17 cellular contexts compared by ENCODE assay signal in the genomic region with DNA sequence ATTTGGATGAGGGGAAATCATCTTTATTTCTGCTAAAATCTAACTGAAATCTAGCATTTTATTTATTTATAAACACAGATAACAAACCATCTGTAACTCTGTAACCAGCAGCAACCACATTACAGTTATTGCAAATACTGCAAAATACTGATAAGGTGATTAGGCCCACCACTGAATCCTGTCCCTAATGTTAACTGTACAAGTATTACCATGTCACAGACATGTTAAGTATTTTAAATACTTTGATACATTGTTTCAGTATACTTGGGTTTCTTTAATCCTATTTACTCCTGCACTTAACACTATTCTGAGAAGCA.
"Had no signal": no experiment of that assay in that cellular context is flagged by ENCODE, and none has a peak within 500 bp of the region (broad histone marks: within the 10 kb centered on the region; RNA-seq: fewer than 3 reads in every experiment).

No MANE protein-coding gene starts in this region.

- H3K9me3 ChIP-seq: gastrocnemius medialis, heart right ventricle, mucosa of descending colon, sigmoid colon had no signal

- H3K4me3 ChIP-seq: gastrocnemius medialis, heart right ventricle, mucosa of descending colon, sigmoid colon, spleen had no signal

- H3K27ac Mint-ChIP-seq: activated naive CD8-positive, alpha-beta T cell treated with anti-CD3 and anti-CD28 coated beads, Interleukin-2, amount 50 U/mL, for 24 hours; activated T-helper 17 cell treated with anti-CD3 and anti-CD28 coated beads, Interleukin-2, amount 50 U/mL, for 72 hours; T-helper 2 cell treated with Interferon-gamma antibody and Interleukin-4, amounts not matched to agents 5 μg/mL and 100 μg/mL, for 36 hours had no signal

- H3K27ac ChIP-seq: epithelial cell of prostate, heart right ventricle, sigmoid colon, spleen had no signal

- H3K9me3 Mint-ChIP-seq: activated naive CD8-positive, alpha-beta T cell treated with anti-CD3 and anti-CD28 coated beads, Interleukin-2, amount 50 U/mL, for 24 hours; activated T-helper 17 cell treated with anti-CD3 and anti-CD28 coated beads, Interleukin-2, amount 50 U/mL, for 72 hours; naive thymus-derived CD8-positive, alpha-beta T cell; T-helper 2 cell treated with Interferon-gamma antibody and Interleukin-4, amounts not matched to agents 5 μg/mL and 100 μg/mL, for 36 hours had no signal

- DNase-seq: activated CD4-positive, alpha-beta T cell treated with anti-CD3 and anti-CD28 coated beads for 1 hour; activated CD4-positive, alpha-beta T cell treated with anti-CD3 and anti-CD28 coated beads, Interleukin-2, amount 50 U/mL, for 48 hours; activated naive CD4-positive, alpha-beta T cell treated with Interleukin-2 at 50 U/mL for 16 hours; activated naive CD8-positive, alpha-beta T cell treated with anti-CD3 and anti-CD28 coated beads, Interleukin-2, amount 50 U/mL, for 24 hours; aorta; dermis blood vessel endothelial cell; gastrocnemius medialis; heart right ventricle; mucosa of descending colon; naive thymus-derived CD8-positive, alpha-beta T cell; sigmoid colon; spleen; stimulated activated CD4-positive, alpha-beta T cell treated with anti-CD3 and anti-CD28 coated beads, Interleukin-1b, Interleukin-23, amount 100 ng/mL, for 48 hours; SW 1271 had no signal

- ATAC-seq: activated naive CD8-positive, alpha-beta T cell treated with anti-CD3 and anti-CD28 coated beads, Interleukin-2, amount 50 U/mL, for 24 hours; activated T-helper 17 cell treated with anti-CD3 and anti-CD28 coated beads, Interleukin-2, amount 50 U/mL, for 72 hours; naive thymus-derived CD8-positive, alpha-beta T cell had no signal

- H3K36me3 ChIP-seq: gastrocnemius medialis, sigmoid colon had no signal

- H3K27me3 ChIP-seq: gastrocnemius medialis, heart right ventricle, sigmoid colon, spleen had no signal

- H3K27me3 Mint-ChIP-seq: activated naive CD8-positive, alpha-beta T cell treated with anti-CD3 and anti-CD28 coated beads, Interleukin-2, amount 50 U/mL, for 24 hours; activated T-helper 17 cell treated with anti-CD3 and anti-CD28 coated beads, Interleukin-2, amount 50 U/mL, for 72 hours; naive thymus-derived CD8-positive, alpha-beta T cell had no signal

- H3K4me3 Mint-ChIP-seq: activated naive CD8-positive, alpha-beta T cell treated with anti-CD3 and anti-CD28 coated beads, Interleukin-2, amount 50 U/mL, for 24 hours; activated T-helper 17 cell treated with anti-CD3 and anti-CD28 coated beads, Interleukin-2, amount 50 U/mL, for 72 hours; naive thymus-derived CD8-positive, alpha-beta T cell; T-helper 2 cell treated with Interferon-gamma antibody and Interleukin-4, amounts not matched to agents 5 μg/mL and 100 μg/mL, for 36 hours had no signal

- H3K36me3 Mint-ChIP-seq: naive thymus-derived CD8-positive, alpha-beta T cell had no signal
